Comparison of ENCODE assay signal across 12 cellular contexts in the genomic region with DNA sequence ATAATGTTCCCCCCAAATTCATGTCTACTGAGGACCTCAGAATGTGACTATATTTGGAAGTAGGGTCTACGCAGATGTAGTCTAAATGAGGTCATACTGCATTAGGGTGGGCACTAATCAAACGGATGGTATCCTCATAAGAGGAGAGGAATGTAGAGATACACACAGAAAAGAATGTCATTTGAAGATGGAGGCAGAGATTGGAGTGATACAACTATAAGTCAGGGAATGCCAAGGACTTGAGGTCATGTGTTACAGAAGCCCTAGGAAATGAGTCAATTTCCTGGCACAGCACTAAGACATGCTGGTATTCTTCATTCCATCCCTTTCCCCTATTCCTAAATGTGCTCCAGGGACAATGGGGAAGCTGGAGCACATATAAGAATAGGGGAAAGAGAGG. TPM values are rescaled to one million over a fixed set of nuclear protein-coding genes. Genes with fewer than 3 reads are reported as not detected.
A peak's percentile ranks its signal among the peaks of the same experiment; 100 is the strongest.
DNase-seq lines count a peak whose midpoint lies in the region; ATAC-seq and TF ChIP-seq lines count a peak whose summit lies in the region.
"Had no signal": no experiment of that assay in that cellular context is flagged by ENCODE, and none has a peak within 500 bp of the region (broad histone marks: within the 10 kb centered on the region; RNA-seq: fewer than 3 reads in every experiment).

No MANE protein-coding gene starts in this region.

- ATAC-seq in left ventricle myocardium superior (peak; percentile 44), HG03159 (IDR thresholded peaks at IDR 0.05; ENCODE audit: unreplicated experiment) (no peak)

- TF ChIP-seq EP300 in transverse colon (IDR thresholded peaks at IDR 0.05; ENCODE audit: low read depth), result no peak

- H3K27ac ChIP-seq in transverse colon, result peak overlapping the region; percentile 56 to 73 (median 68)

- TF ChIP-seq CTCF in transverse colon (IDR thresholded peaks at IDR 0.05), result no peak

- H3K36me3 ChIP-seq in transverse colon, result no peaks in the 10 kb centered on the region

- DNase-seq in activated naive CD4-positive, alpha-beta T cell treated with anti-CD3 and anti-CD28 coated beads for 36 hours, result no peak
- DNase-seq in activated T-helper 2 cell treated with anti-CD3 and anti-CD28 coated beads, Interferon-gamma antibody, Interleukin-2, Interleukin-4, amounts not matched to agents 10 μg/mL and 5 μg/mL and 100 μg/mL, durations not matched to agents 14 hours and 24 hours and 36 hours (ENCODE audit: low spot score), result no peak
- DNase-seq in left ventricle myocardium superior (no peak), transverse colon (no peak), NCI-H2196 (lab: John Stamatoyannopoulos, UW; ENCODE audit: unreplicated experiment) (no peak)
- DNase-seq in stimulated activated CD4-positive, alpha-beta T cell treated with anti-CD3 and anti-CD28 coated beads, Interleukin-2, amount 100 ng/mL, for 24 hours, result no peak
- DNase-seq: activated gamma-delta T cell treated with Interleukin-2 at 50 U/mL for 16 hours, H7, NCI-H2171 had no signal

- H3K27ac Mint-ChIP-seq in activated naive CD4-positive, alpha-beta T cell treated with anti-CD3 and anti-CD28 coated beads, Interleukin-2, amount 50 U/mL, for 24 hours, result peak overlapping the region; percentile 95
- H3K27ac Mint-ChIP-seq in activated naive CD4-positive, alpha-beta T cell treated with anti-CD3 and anti-CD28 coated beads for 36 hours, result no peak overlapping the region
- H3K27ac Mint-ChIP-seq in activated T-helper 2 cell treated with anti-CD3 and anti-CD28 coated beads, Interferon-gamma antibody, Interleukin-2, Interleukin-4, amounts not matched to agents 10 μg/mL and 5 μg/mL and 100 μg/mL, durations not matched to agents 14 hours and 24 hours and 36 hours, result peak overlapping the region; percentile 95

- H3K36me3 Mint-ChIP-seq in activated naive CD4-positive, alpha-beta T cell treated with anti-CD3 and anti-CD28 coated beads, Interleukin-2, amount 50 U/mL, for 24 hours, result peaks cover 2% of the 10 kb centered on the region
- no peaks in the 10 kb centered on the region for H3K36me3 Mint-ChIP-seq in activated naive CD4-positive, alpha-beta T cell treated with anti-CD3 and anti-CD28 coated beads for 36 hours (ENCODE audit: low read depth)
- H3K36me3 Mint-ChIP-seq in activated T-helper 2 cell treated with anti-CD3 and anti-CD28 coated beads, Interferon-gamma antibody, Interleukin-2, Interleukin-4, amounts not matched to agents 10 μg/mL and 5 μg/mL and 100 μg/mL, durations not matched to agents 14 hours and 24 hours and 36 hours (ENCODE audit: low read depth), result peaks cover 15% of the 10 kb centered on the region

- in situ Hi-C loops in transverse colon (cut with MboI; ENCODE audit: low pct_ligation_motif_present in 1 of 4, low pct_unique_long_range_greater_than_20kb in 1 of 4, low sequenced_read_pairs in 3 of 4), result no loop called here

- intact Hi-C loops in activated naive CD4-positive, alpha-beta T cell treated with anti-CD3 and anti-CD28 coated beads for 36 hours (cut with micrococcal nuclease), result no loop called here
- intact Hi-C loops in activated T-helper 2 cell treated with anti-CD3 and anti-CD28 coated beads, Interferon-gamma antibody, Interleukin-2, Interleukin-4, amounts not matched to agents 10 μg/mL and 5 μg/mL and 100 μg/mL, durations not matched to agents 14 hours and 24 hours and 36 hours (cut with micrococcal nuclease), result no loop called here
- intact Hi-C loops in left ventricle myocardium superior (cut with micrococcal nuclease), result no loop called here
- intact Hi-C loops in transverse colon (cut with DNase I; ENCODE audit: low total_unique reads), result no loop called here

- H3K27me3 ChIP-seq in transverse colon, result no peaks in the 10 kb centered on the region

- peaks cover 48% of the 10 kb centered on the region for H3K4me1 Mint-ChIP-seq in activated naive CD4-positive, alpha-beta T cell treated with anti-CD3 and anti-CD28 coated beads, Interleukin-2, amount 50 U/mL, for 24 hours
- peaks cover 36% of the 10 kb centered on the region for H3K4me1 Mint-ChIP-seq in activated naive CD4-positive, alpha-beta T cell treated with anti-CD3 and anti-CD28 coated beads for 36 hours (ENCODE audit: low read depth)
- H3K4me1 Mint-ChIP-seq in activated T-helper 2 cell treated with anti-CD3 and anti-CD28 coated beads, Interferon-gamma antibody, Interleukin-2, Interleukin-4, amounts not matched to agents 10 μg/mL and 5 μg/mL and 100 μg/mL, durations not matched to agents 14 hours and 24 hours and 36 hours (ENCODE audit: low read depth), result peaks cover 56% of the 10 kb centered on the region
- H3K4me1 Mint-ChIP-seq: neural crest cell had no signal

- CTCF ChIA-PET in activated naive CD4-positive, alpha-beta T cell treated with anti-CD3 and anti-CD28 coated beads for 36 hours (lab: Charles Lee), result interaction anchor here (2.2 kb wide), 1 partner anchor 79 kb away, joined by 15 read pairs; no protein-coding TSS in a partner anchor

- peaks cover 0 to 12% (median 0%) of the 10 kb centered on the region in 4 donors for H3K4me1 ChIP-seq in transverse colon

- no peaks in the 10 kb centered on the region for H3K9me3 ChIP-seq in transverse colon

- H3K4me3 Mint-ChIP-seq in activated naive CD4-positive, alpha-beta T cell treated with anti-CD3 and anti-CD28 coated beads, Interleukin-2, amount 50 U/mL, for 24 hours, result peak overlapping the region; percentile 33
- H3K4me3 Mint-ChIP-seq in activated naive CD4-positive, alpha-beta T cell treated with anti-CD3 and anti-CD28 coated beads for 36 hours, result no peak overlapping the region
- peak overlapping the region; percentile 80 for H3K4me3 Mint-ChIP-seq in activated T-helper 2 cell treated with anti-CD3 and anti-CD28 coated beads, Interferon-gamma antibody, Interleukin-2, Interleukin-4, amounts not matched to agents 10 μg/mL and 5 μg/mL and 100 μg/mL, durations not matched to agents 14 hours and 24 hours and 36 hours (ENCODE audit: low read depth)
- H3K4me3 Mint-ChIP-seq: neural crest cell had no signal

- H3K27me3 Mint-ChIP-seq in activated naive CD4-positive, alpha-beta T cell treated with anti-CD3 and anti-CD28 coated beads, Interleukin-2, amount 50 U/mL, for 24 hours, result no peaks in the 10 kb centered on the region
- peaks cover under 1% of the 10 kb centered on the region for H3K27me3 Mint-ChIP-seq in activated naive CD4-positive, alpha-beta T cell treated with anti-CD3 and anti-CD28 coated beads for 36 hours (ENCODE audit: low read depth)
- H3K27me3 Mint-ChIP-seq in activated T-helper 2 cell treated with anti-CD3 and anti-CD28 coated beads, Interferon-gamma antibody, Interleukin-2, Interleukin-4, amounts not matched to agents 10 μg/mL and 5 μg/mL and 100 μg/mL, durations not matched to agents 14 hours and 24 hours and 36 hours (ENCODE audit: low read depth), result no peaks in the 10 kb centered on the region

- TF ChIP-seq POLR2A in transverse colon (IDR thresholded peaks at IDR 0.05), result no peak

- no peak overlapping the region for H3K4me3 ChIP-seq in transverse colon

- WGBS in transverse colon (ENCODE audit: low coverage in 1 of 2), 2 donors, result 77% methylated on average over 2 of the region's 2 CpGs; no CpG with 5 or more reads in 1 of the 2 donors

- H3K9me3 Mint-ChIP-seq in activated naive CD4-positive, alpha-beta T cell treated with anti-CD3 and anti-CD28 coated beads, Interleukin-2, amount 50 U/mL, for 24 hours, result no peaks in the 10 kb centered on the region
- peaks cover 4% of the 10 kb centered on the region for H3K9me3 Mint-ChIP-seq in activated naive CD4-positive, alpha-beta T cell treated with anti-CD3 and anti-CD28 coated beads for 36 hours
- H3K9me3 Mint-ChIP-seq in activated T-helper 2 cell treated with anti-CD3 and anti-CD28 coated beads, Interferon-gamma antibody, Interleukin-2, Interleukin-4, amounts not matched to agents 10 μg/mL and 5 μg/mL and 100 μg/mL, durations not matched to agents 14 hours and 24 hours and 36 hours, result peaks cover 17% of the 10 kb centered on the region

RNA-seq across cellular contexts. Expression of a gene that starts 0.8 kb away (rescaled TPM):
- total RNA-seq in activated naive CD4-positive, alpha-beta T cell treated with anti-CD3 and anti-CD28 coated beads for 36 hours, result under 1 TPM in 1 of 2 experiments, not detected in 1; 0.10 TPM
- 1.7 and 2.0 TPM in 2 replicates for total RNA-seq in activated T-helper 2 cell treated with anti-CD3 and anti-CD28 coated beads, Interferon-gamma antibody, Interleukin-2, Interleukin-4, amounts not matched to agents 10 μg/mL and 5 μg/mL and 100 μg/mL, durations not matched to agents 14 hours and 24 hours and 36 hours
- 2.3 TPM for total RNA-seq in left ventricle myocardium superior
- total RNA-seq in transverse colon, result under 1 TPM in 2 of 4 donors, not detected in 2; 0.27 to 0.64 TPM
- total RNA-seq: H7, neural crest cell had no signal

RNA-seq across cellular contexts. Expression of a gene that starts 59.2 kb away (rescaled TPM):
- 10 to 100 TPM; 14.2 to 15.0 TPM for total RNA-seq in activated naive CD4-positive, alpha-beta T cell treated with anti-CD3 and anti-CD28 coated beads for 36 hours
- 36.7 and 40.5 TPM in 2 replicates for total RNA-seq in activated T-helper 2 cell treated with anti-CD3 and anti-CD28 coated beads, Interferon-gamma antibody, Interleukin-2, Interleukin-4, amounts not matched to agents 10 μg/mL and 5 μg/mL and 100 μg/mL, durations not matched to agents 14 hours and 24 hours and 36 hours
- total RNA-seq in left ventricle myocardium superior (10.9 TPM), transverse colon (1 to 10 TPM in 2 of 4 donors, under 1 TPM in 1, not detected in 1; 0.80 to 2.9 (median 1.2) TPM)
- total RNA-seq: H7, neural crest cell had no signal
